9 cellular contexts compared by ENCODE assay signal in the genomic region with DNA sequence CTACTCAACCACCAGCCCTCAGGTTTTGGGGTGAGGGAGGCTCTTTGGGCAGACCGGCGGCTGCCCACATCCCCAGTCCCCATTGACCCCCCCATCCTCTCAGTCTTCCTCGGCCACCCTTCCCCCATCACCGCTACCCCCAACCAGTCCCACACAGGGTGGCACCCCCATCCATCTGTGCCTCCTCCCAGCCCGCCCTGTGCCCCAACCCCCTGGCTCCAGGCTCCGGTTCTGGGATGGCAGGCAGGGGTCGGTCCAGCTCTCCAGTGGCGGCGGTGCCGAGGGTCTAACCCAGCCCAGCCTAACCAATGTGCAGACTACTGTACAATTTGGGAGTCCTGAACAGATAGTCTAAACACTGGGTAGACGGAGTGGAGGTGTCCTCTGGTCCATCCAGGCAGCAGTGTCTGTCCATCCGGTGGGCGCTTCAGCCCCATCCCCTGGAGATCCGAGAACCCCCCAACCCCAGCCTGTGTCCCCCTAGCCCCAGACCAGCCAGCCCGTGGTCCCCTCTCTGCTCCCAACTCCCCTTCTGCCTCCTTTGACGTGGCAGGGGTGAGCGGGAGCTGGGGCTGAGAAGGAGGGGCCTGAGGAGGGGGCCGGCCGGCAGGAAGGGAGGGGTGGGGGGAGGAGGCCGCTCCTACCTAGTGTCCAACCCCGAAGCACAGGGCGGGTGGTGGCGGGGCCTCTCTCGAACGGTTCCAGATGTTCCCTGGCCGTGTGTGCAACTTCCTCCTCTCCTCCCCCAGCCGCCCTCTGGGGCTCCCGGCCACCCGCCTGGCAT. TPM values are rescaled to one million over a fixed set of nuclear protein-coding genes. Genes with fewer than 3 reads are reported as not detected.
DNase-seq lines count a peak whose midpoint lies in the region; ATAC-seq and TF ChIP-seq lines count a peak whose summit lies in the region.
"Had no signal": no experiment of that assay in that cellular context is flagged by ENCODE, and none has a peak within 500 bp of the region (broad histone marks: within the 10 kb centered on the region; RNA-seq: fewer than 3 reads in every experiment).

No MANE protein-coding gene starts in this region.

- H3K27ac ChIP-seq in aorta (ENCODE audit: low read depth in 1 of 2, low read length in 2 of 2), result no peak overlapping the region
- H3K27ac ChIP-seq: A549 had no signal

- H3K4me1 Mint-ChIP-seq in memory B cell, result peaks cover 12% of the 10 kb centered on the region

- no peaks in the 10 kb centered on the region for H3K36me3 Mint-ChIP-seq in memory B cell

- intact Hi-C loops in aorta (cut with DNase I), result no loop called here

- H3K4me3 ChIP-seq in choroid plexus epithelial cell (ENCODE audit: low read depth, low read length) (peak overlapping the region; percentile 52), aorta (ENCODE audit: low read length in 2 of 2) (no peak overlapping the region)
- H3K4me3 ChIP-seq: A549 had no signal

- H3K9me3 ChIP-seq in aorta (ENCODE audit: control insufficient read depth, low read length), result no peaks in the 10 kb centered on the region
- H3K9me3 ChIP-seq: A549 had no signal

- peak; percentile 53 for DNase-seq in NCI-H82 (lab: John Stamatoyannopoulos, UW)
- no peak for DNase-seq in NCI-H82 treated with DMSO at 0.1 percent for 48 hours (lab: John Stamatoyannopoulos, UW; ENCODE audit: unreplicated experiment)
- DNase-seq in choroid plexus epithelial cell (ENCODE audit: low read depth), result peak; percentile 82
- DNase-seq in memory B cell (ENCODE audit: low spot score in 2 of 2), result no peak
- peak; percentile 85 to 88 for DNase-seq in aorta
- no peak for DNase-seq in SHP77 (lab: John Stamatoyannopoulos, UW)
- DNase-seq in SW 1271 (lab: John Stamatoyannopoulos, UW), result no peak
- DNase-seq in NCI-H226, result no peak

- H3K4me1 ChIP-seq in aorta (ENCODE audit: control insufficient read depth in 1 of 2, insufficient read depth in 2 of 2, low read length in 2 of 2), result no peaks in the 10 kb centered on the region
- H3K4me1 ChIP-seq: A549 had no signal

- no peak overlapping the region for H3K27ac Mint-ChIP-seq in memory B cell

- ATAC-seq in memory B cell (ENCODE audit: low read depth), result peak; percentile 49
- peak; percentile 85 for ATAC-seq in aorta (ENCODE audit: low FRiP score)
- ATAC-seq: A549 had no signal

- no peaks in the 10 kb centered on the region for H3K9me3 Mint-ChIP-seq in memory B cell

- H3K4me3 Mint-ChIP-seq in memory B cell, result no peak overlapping the region

- no peaks in the 10 kb centered on the region for H3K27me3 ChIP-seq in aorta (ENCODE audit: control insufficient read depth in 1 of 2, insufficient read depth in 2 of 2, low read length in 1 of 2)

- no peak for TF ChIP-seq CTCF in choroid plexus epithelial cell (conservative IDR thresholded peaks at IDR 0.05; ENCODE audit: low read depth, low read length)

- H3K36me3 ChIP-seq in aorta (ENCODE audit: control insufficient read depth in 1 of 2, insufficient read depth in 2 of 2, low read length in 1 of 2), result no peaks in the 10 kb centered on the region

- H3K27me3 Mint-ChIP-seq in memory B cell, result peaks cover 19% of the 10 kb centered on the region

- WGBS in aorta, 2 donors, result 21 to 25% methylated on average over 20 to 29 of the region's 29 CpGs

RNA-seq across cellular contexts. Expression of gene GOLGA2, which starts 31.2 kb away (rescaled TPM):
- 100 to 1,000 TPM; 163 to 172 TPM for total RNA-seq in aorta
- polyA plus RNA-seq in aorta, result 100 to 1,000 TPM in 1 of 2 donors, 10 to 100 TPM in 1; 84.9 to 118 TPM

RNA-seq across cellular contexts. Expression of gene SWI5, which starts 31.4 kb away (rescaled TPM):
- total RNA-seq in aorta, result 10 to 100 TPM; 12.2 to 22.1 TPM
- 10 to 100 TPM; 22.7 to 30.8 TPM for polyA plus RNA-seq in aorta

RNA-seq across cellular contexts. Expression of gene DNM1, which starts 41.5 kb away (rescaled TPM):
- 100 to 1,000 TPM in 1 of 2 donors, 1 to 10 TPM in 1; 9.3 to 114 TPM for total RNA-seq in aorta
- 1 to 10 TPM in 1 of 2 donors, under 1 TPM in 1; 0.43 to 2.1 TPM for polyA plus RNA-seq in aorta

RNA-seq across cellular contexts. Expression of gene CIZ1, which starts 53.3 kb away (rescaled TPM):
- total RNA-seq in aorta, result 100 to 1,000 TPM in 1 of 2 donors, 10 to 100 TPM in 1; 82.3 to 117 TPM
- polyA plus RNA-seq in aorta, result 10 to 100 TPM; 38.4 to 67.2 TPM

Comparison
In these comparisons a context has a peak if more than half of its experiments do, and no peak if none do; other contexts are left out.
1. DNase-seq: peak in NCI-H82 (single experiment), choroid plexus epithelial cell (single experiment) and aorta (2 of 2); none in NCI-H82 treated with DMSO at 0.1 percent for 48 hours (single experiment), memory B cell (0 of 2), SHP77 (0 of 2), SW 1271 (0 of 2) and NCI-H226 (single experiment).